8 cellular contexts compared by ENCODE assay signal in genomic region chr3:195900426-195901355, GRCh38. TPM values are rescaled to one million over a fixed set of nuclear protein-coding genes. Genes with fewer than 3 reads are reported as not detected.
DNase-seq lines count a peak whose midpoint lies in the region; ATAC-seq lines count a peak whose summit lies in the region.

No MANE protein-coding gene starts in this region.

- H3K4me3 Mint-ChIP-seq in activated T-cell treated with anti-CD3 and anti-CD28 coated beads, Interleukin-2, amount 50 U/mL, for 24 hours, result peak overlapping the region; percentile 38
- peak overlapping the region; percentile 36 for H3K4me3 Mint-ChIP-seq in activated CD8-positive, alpha-beta T cell treated with anti-CD3 and anti-CD28 coated beads, Interleukin-2, amount 10 ng/mL, durations not matched to agents 7 days and 5 days

- H3K27me3 Mint-ChIP-seq in activated T-cell treated with anti-CD3 and anti-CD28 coated beads, Interleukin-2, amount 50 U/mL, for 24 hours, result no peaks in the 10 kb centered on the region
- H3K27me3 Mint-ChIP-seq in activated CD8-positive, alpha-beta T cell treated with anti-CD3 and anti-CD28 coated beads, Interleukin-2, amount 10 ng/mL, durations not matched to agents 7 days and 5 days (ENCODE audit: low read depth), result no peaks in the 10 kb centered on the region

- POLR2A ChIA-PET in activated CD8-positive, alpha-beta T cell treated with anti-CD3 and anti-CD28 coated beads, Interleukin-2, amount 10 ng/mL, durations not matched to agents 7 days and 5 days (lab: Charles Lee), result interaction anchor here (0.6 to 2.7 kb wide), 2 partner anchors 8 to 51 kb away, joined by 3 to 15 read pairs; partner anchors contain the start of gene TNK2

- peak; percentile 64 for DNase-seq in activated T-cell treated with anti-CD3 and anti-CD28 coated beads, Interleukin-2, amount 50 U/mL, for 24 hours
- DNase-seq in activated T-cell treated with anti-CD3 and anti-CD28 coated beads for 4 hours (no peak), glomerular visceral epithelial cell (ENCODE audit: extremely low spot score) (peak; percentile 89), sciatic nerve (ENCODE audit: low spot score) (peak; percentile 83), ureter (ENCODE audit: low spot score) (no peak), NAMALWA (ENCODE audit: low spot score) (no peak)
- DNase-seq in activated CD8-positive, alpha-beta T cell treated with anti-CD3 and anti-CD28 coated beads, Interleukin-2, amount 10 ng/mL, durations not matched to agents 7 days and 5 days, result peak; percentile 66

- peaks cover 81% of the 10 kb centered on the region for H3K4me1 Mint-ChIP-seq in activated T-cell treated with anti-CD3 and anti-CD28 coated beads, Interleukin-2, amount 50 U/mL, for 24 hours (ENCODE audit: low read depth)
- peaks cover 89% of the 10 kb centered on the region for H3K4me1 Mint-ChIP-seq in activated CD8-positive, alpha-beta T cell treated with anti-CD3 and anti-CD28 coated beads, Interleukin-2, amount 10 ng/mL, durations not matched to agents 7 days and 5 days (ENCODE audit: low read depth)

- ATAC-seq in HG03460 (IDR thresholded peaks at IDR 0.05; ENCODE audit: unreplicated experiment) (peak; percentile 62), sciatic nerve (peak; percentile 82)
- ATAC-seq in activated CD8-positive, alpha-beta T cell treated with anti-CD3 and anti-CD28 coated beads, Interleukin-2, amount 10 ng/mL, durations not matched to agents 7 days and 5 days, result peak; percentile 35

- intact Hi-C loops in sciatic nerve (cut with DNase I), result no loop called here

- H3K9me3 Mint-ChIP-seq in activated T-cell treated with anti-CD3 and anti-CD28 coated beads, Interleukin-2, amount 50 U/mL, for 24 hours, result no peaks in the 10 kb centered on the region
- no peaks in the 10 kb centered on the region for H3K9me3 Mint-ChIP-seq in activated CD8-positive, alpha-beta T cell treated with anti-CD3 and anti-CD28 coated beads, Interleukin-2, amount 10 ng/mL, durations not matched to agents 7 days and 5 days (ENCODE audit: insufficient read depth)

- H3K27ac Mint-ChIP-seq in activated T-cell treated with anti-CD3 and anti-CD28 coated beads, Interleukin-2, amount 50 U/mL, for 24 hours, result peak overlapping the region; percentile 67
- peak overlapping the region; percentile 83 for H3K27ac Mint-ChIP-seq in activated CD8-positive, alpha-beta T cell treated with anti-CD3 and anti-CD28 coated beads, Interleukin-2, amount 10 ng/mL, durations not matched to agents 7 days and 5 days

- H3K36me3 Mint-ChIP-seq in activated T-cell treated with anti-CD3 and anti-CD28 coated beads, Interleukin-2, amount 50 U/mL, for 24 hours (ENCODE audit: low read depth), result peaks cover under 1% of the 10 kb centered on the region
- H3K36me3 Mint-ChIP-seq in activated CD8-positive, alpha-beta T cell treated with anti-CD3 and anti-CD28 coated beads, Interleukin-2, amount 10 ng/mL, durations not matched to agents 7 days and 5 days (ENCODE audit: low read depth), result peaks cover 33% of the 10 kb centered on the region

- CTCF ChIA-PET in activated CD8-positive, alpha-beta T cell treated with anti-CD3 and anti-CD28 coated beads, Interleukin-2, amount 10 ng/mL, durations not matched to agents 7 days and 5 days (lab: Charles Lee), result interaction anchor here (1.4 to 4.0 kb wide), 4 partner anchors 8 to 50 kb away, joined by 4 to 28 read pairs (median 6); partner anchors contain the start of gene TNK2

RNA-seq across cellular contexts. Expression of gene TNK2, which starts 7.7 kb away (rescaled TPM):
- 100 to 1,000 TPM; 110 to 127 TPM for total RNA-seq in activated CD8-positive, alpha-beta T cell treated with anti-CD3 and anti-CD28 coated beads, Interleukin-2, amount 10 ng/mL, durations not matched to agents 7 days and 5 days
- 72.0 TPM for total RNA-seq in sciatic nerve
- total RNA-seq in ureter, result 97.6 TPM

Comparison
In these comparisons a context has a peak if more than half of its experiments do, and no peak if none do; other contexts are left out.
1. DNase-seq: peak in activated T-cell treated with anti-CD3 and anti-CD28 coated beads, Interleukin-2, amount 50 U/mL, for 24 hours (single experiment), activated CD8-positive, alpha-beta T cell treated with anti-CD3 and anti-CD28 coated beads, Interleukin-2, amount 10 ng/mL, durations not matched to agents 7 days and 5 days (single experiment), glomerular visceral epithelial cell (single experiment) and sciatic nerve (single experiment); none in activated T-cell treated with anti-CD3 and anti-CD28 coated beads for 4 hours (single experiment), ureter (single experiment) and NAMALWA (single experiment).
2. Peak in every context shown above with its lines, with median percentiles within 50 percentile points of each other: ATAC-seq.